Comparison of ENCODE assay signal across 1 cellular context in the genomic region with DNA sequence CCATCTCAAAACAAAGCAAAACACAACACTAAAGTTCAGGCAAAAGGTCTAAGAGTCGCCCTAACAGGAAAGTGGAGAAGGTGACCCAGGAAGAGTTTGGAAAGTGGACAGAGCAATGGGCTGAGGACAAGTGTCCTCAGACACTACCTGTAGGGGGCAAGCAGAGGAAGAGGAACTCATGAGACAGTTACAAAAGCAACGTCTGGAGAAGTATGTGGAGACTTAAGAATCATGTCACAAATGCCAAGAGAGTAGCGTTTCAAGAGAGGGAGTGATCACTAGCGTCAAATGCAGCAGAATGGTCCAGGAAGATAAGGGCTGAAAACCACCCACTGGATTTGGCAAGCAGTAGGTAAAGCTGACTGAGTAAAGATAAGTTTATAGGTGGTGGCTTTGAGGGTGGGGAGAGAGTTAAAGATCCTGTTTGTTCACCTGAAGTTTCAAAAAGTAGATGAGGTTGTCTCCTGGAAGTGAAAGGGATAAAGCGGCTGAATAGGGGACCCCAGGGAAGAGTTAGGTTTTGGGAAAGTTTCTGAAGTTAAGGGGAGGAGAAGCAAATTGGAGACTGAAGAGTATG.
TF ChIP-seq lines count a peak whose summit lies in the region.

No MANE protein-coding gene starts in this region.

TF ChIP-seq in K562, 482 proteins besides CTCF, POLR2A, EP300 and RAD21 (continued from another document and continues in another):
- TF ChIP-seq ZNF311 (CRISPR knock-in tag; IDR thresholded peaks at IDR 0.05) (no peak), CTBP1 (IDR thresholded peaks at IDR 0.05; ENCODE audit: borderline replicate concordance) (peak; percentile 98), EWSR1 (IDR thresholded peaks at IDR 0.05; ENCODE audit: borderline replicate concordance, low read depth, partially characterized antibody) (no peak), TAL1 (IDR thresholded peaks at IDR 0.05) (peak; percentile 98), BDP1 (IDR thresholded peaks at IDR 0.05; ENCODE audit: insufficient read depth, insufficient read length) (no peak), ZBTB34 (CRISPR knock-in tag; IDR thresholded peaks at IDR 0.05) (peak; percentile 91), KDM4B (IDR thresholded peaks at IDR 0.05; ENCODE audit: borderline replicate concordance in 2 of 2, low read depth in 1 of 2) (no peak), KLF13 (tag; IDR thresholded peaks at IDR 0.05; ENCODE audit: borderline replicate concordance, low read depth) (peak; percentile 58; the same call in 1 of the 2 replicates), RBM34 (IDR thresholded peaks at IDR 0.05; ENCODE audit: borderline replicate concordance, insufficient read depth, low read length) (no peak), TGIF2 (CRISPR knock-in tag; IDR thresholded peaks at IDR 0.05) (no peak), DACH1 (IDR thresholded peaks at IDR 0.05; ENCODE audit: partially characterized antibody) (no peak), EZH2 (IDR thresholded peaks at IDR 0.05; ENCODE audit: borderline replicate concordance, low read depth, low read length) (no peak), ZEB2 (IDR thresholded peaks at IDR 0.05) (peak; percentile 100), TCFL5 (CRISPR knock-in tag; conservative IDR thresholded peaks at IDR 0.05) (0 out of 2 replicates have a peak, but pooled peaks have one; percentile 37), PHB2 (IDR thresholded peaks at IDR 0.05; ENCODE audit: low read depth) (peak; percentile 96), ZNF431 (CRISPR knock-in tag; IDR thresholded peaks at IDR 0.05) (no peak; the same call in 1 of the 2 replicates), RFX7 (CRISPR knock-in tag; IDR thresholded peaks at IDR 0.05) (no peak), NCOA4 (IDR thresholded peaks at IDR 0.05; ENCODE audit: partially characterized antibody) (no peak), KAT2B (IDR thresholded peaks at IDR 0.05; ENCODE audit: low read depth, low read length) (no peak), ZNF764 (CRISPR knock-in tag; IDR thresholded peaks at IDR 0.05; ENCODE audit: low read depth) (no peak), KLF1 (tag; IDR thresholded peaks at IDR 0.05) (no peak), ASH1L (IDR thresholded peaks at IDR 0.05; ENCODE audit: borderline replicate concordance, low read depth, partially characterized antibody) (no peak), NR2C2 (CRISPR knock-in tag; IDR thresholded peaks at IDR 0.05) (peak; percentile 32; the same call in 1 of the 2 replicates), NR2C2 (tag; IDR thresholded peaks at IDR 0.05) (peak; percentile 76), OTX1 (CRISPR knock-in tag; IDR thresholded peaks at IDR 0.05) (peak; percentile 55; the same call in 1 of the 2 replicates), GATA2 (CRISPR knock-in tag; IDR thresholded peaks at IDR 0.05) (peak; percentile 95), NFYB (IDR thresholded peaks at IDR 0.05; ENCODE audit: extremely low read depth, insufficient read length) (no peak), DPF2 (IDR thresholded peaks at IDR 0.05) (peak; percentile 100), CBX3 (IDR thresholded peaks at IDR 0.05; ENCODE audit: borderline replicate concordance in 1 of 2, low read length in 2 of 2) (peak in 1 of 2 experiments; percentile 95; a peak in 2 of 3 replicates), ZNF79 (CRISPR knock-in tag; IDR thresholded peaks at IDR 0.05; ENCODE audit: low read depth) (no peak), ZBTB9 (CRISPR knock-in tag; IDR thresholded peaks at IDR 0.05) (peak; percentile 67; the same call in 1 of the 2 replicates), ETS1 (conservative IDR thresholded peaks at IDR 0.05; ENCODE audit: control insufficient read depth, low read depth, low read length) (peak; percentile 65; the same call in 1 of the 2 replicates), LCOR (CRISPR knock-in tag; IDR thresholded peaks at IDR 0.05) (peak; percentile 98), CEBPB (tag; IDR thresholded peaks at IDR 0.05) (peak; percentile 90), ELF1 (tag; IDR thresholded peaks at IDR 0.05) (peak; percentile 4; the same call in 1 of the 2 replicates), ZNF507 (tag; conservative IDR thresholded peaks at IDR 0.05) (no peak), ZNF780A (CRISPR knock-in tag; IDR thresholded peaks at IDR 0.05) (no peak), HMG20B (CRISPR knock-in tag; IDR thresholded peaks at IDR 0.05) (no peak), ESRRA (IDR thresholded peaks at IDR 0.05; ENCODE audit: borderline replicate concordance, low read depth) (peak; percentile 83; the same call in 1 of the 2 replicates), ZNF785 (CRISPR knock-in tag; IDR thresholded peaks at IDR 0.05) (no peak), RBM25 (IDR thresholded peaks at IDR 0.05; ENCODE audit: low read depth, low read length, severe bottlenecking) (no peak)
- TF ChIP-seq, protein P1, sequence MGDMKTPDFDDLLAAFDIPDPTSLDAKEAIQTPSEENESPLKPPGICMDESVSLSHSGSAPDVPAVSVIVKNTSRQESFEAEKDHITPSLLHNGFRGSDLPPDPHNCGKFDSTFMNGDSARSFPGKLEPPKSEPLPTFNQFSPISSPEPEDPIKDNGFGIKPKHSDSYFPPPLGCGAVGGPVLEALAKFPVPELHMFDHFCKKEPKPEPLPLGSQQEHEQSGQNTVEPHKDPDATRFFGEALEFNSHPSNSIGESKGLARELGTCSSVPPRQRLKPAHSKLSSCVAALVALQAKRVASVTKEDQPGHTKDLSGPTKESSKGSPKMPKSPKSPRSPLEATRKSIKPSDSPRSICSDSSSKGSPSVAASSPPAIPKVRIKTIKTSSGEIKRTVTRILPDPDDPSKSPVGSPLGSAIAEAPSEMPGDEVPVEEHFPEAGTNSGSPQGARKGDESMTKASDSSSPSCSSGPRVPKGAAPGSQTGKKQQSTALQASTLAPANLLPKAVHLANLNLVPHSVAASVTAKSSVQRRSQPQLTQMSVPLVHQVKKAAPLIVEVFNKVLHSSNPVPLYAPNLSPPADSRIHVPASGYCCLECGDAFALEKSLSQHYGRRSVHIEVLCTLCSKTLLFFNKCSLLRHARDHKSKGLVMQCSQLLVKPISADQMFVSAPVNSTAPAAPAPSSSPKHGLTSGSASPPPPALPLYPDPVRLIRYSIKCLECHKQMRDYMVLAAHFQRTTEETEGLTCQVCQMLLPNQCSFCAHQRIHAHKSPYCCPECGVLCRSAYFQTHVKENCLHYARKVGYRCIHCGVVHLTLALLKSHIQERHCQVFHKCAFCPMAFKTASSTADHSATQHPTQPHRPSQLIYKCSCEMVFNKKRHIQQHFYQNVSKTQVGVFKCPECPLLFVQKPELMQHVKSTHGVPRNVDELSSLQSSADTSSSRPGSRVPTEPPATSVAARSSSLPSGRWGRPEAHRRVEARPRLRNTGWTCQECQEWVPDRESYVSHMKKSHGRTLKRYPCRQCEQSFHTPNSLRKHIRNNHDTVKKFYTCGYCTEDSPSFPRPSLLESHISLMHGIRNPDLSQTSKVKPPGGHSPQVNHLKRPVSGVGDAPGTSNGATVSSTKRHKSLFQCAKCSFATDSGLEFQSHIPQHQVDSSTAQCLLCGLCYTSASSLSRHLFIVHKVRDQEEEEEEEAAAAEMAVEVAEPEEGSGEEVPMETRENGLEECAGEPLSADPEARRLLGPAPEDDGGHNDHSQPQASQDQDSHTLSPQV (IDR thresholded peaks at IDR 0.05) = peak; percentile 69
- TF ChIP-seq, protein P2, sequence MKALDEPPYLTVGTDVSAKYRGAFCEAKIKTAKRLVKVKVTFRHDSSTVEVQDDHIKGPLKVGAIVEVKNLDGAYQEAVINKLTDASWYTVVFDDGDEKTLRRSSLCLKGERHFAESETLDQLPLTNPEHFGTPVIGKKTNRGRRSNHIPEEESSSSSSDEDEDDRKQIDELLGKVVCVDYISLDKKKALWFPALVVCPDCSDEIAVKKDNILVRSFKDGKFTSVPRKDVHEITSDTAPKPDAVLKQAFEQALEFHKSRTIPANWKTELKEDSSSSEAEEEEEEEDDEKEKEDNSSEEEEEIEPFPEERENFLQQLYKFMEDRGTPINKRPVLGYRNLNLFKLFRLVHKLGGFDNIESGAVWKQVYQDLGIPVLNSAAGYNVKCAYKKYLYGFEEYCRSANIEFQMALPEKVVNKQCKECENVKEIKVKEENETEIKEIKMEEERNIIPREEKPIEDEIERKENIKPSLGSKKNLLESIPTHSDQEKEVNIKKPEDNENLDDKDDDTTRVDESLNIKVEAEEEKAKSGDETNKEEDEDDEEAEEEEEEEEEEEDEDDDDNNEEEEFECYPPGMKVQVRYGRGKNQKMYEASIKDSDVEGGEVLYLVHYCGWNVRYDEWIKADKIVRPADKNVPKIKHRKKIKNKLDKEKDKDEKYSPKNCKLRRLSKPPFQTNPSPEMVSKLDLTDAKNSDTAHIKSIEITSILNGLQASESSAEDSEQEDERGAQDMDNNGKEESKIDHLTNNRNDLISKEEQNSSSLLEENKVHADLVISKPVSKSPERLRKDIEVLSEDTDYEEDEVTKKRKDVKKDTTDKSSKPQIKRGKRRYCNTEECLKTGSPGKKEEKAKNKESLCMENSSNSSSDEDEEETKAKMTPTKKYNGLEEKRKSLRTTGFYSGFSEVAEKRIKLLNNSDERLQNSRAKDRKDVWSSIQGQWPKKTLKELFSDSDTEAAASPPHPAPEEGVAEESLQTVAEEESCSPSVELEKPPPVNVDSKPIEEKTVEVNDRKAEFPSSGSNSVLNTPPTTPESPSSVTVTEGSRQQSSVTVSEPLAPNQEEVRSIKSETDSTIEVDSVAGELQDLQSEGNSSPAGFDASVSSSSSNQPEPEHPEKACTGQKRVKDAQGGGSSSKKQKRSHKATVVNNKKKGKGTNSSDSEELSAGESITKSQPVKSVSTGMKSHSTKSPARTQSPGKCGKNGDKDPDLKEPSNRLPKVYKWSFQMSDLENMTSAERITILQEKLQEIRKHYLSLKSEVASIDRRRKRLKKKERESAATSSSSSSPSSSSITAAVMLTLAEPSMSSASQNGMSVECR (CRISPR knock-in tag; IDR thresholded peaks at IDR 0.05) = 0 out of 2 replicates have a peak, but pooled peaks have one; percentile 24
- TF ChIP-seq, protein P3, sequence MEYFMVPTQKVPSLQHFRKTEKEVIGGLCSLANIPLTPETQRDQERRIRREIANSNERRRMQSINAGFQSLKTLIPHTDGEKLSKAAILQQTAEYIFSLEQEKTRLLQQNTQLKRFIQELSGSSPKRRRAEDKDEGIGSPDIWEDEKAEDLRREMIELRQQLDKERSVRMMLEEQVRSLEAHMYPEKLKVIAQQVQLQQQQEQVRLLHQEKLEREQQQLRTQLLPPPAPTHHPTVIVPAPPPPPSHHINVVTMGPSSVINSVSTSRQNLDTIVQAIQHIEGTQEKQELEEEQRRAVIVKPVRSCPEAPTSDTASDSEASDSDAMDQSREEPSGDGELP (CRISPR knock-in tag; IDR thresholded peaks at IDR 0.05; ENCODE audit: borderline replicate concordance) = peak; percentile 42; the same call in 1 of the 2 replicates
- TF ChIP-seq, protein P4, sequence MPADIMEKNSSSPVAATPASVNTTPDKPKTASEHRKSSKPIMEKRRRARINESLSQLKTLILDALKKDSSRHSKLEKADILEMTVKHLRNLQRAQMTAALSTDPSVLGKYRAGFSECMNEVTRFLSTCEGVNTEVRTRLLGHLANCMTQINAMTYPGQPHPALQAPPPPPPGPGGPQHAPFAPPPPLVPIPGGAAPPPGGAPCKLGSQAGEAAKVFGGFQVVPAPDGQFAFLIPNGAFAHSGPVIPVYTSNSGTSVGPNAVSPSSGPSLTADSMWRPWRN (IDR thresholded peaks at IDR 0.05; ENCODE audit: low read depth) = peak; percentile 68; the same call in 1 of the 2 replicates
- TF ChIP-seq, protein P5, sequence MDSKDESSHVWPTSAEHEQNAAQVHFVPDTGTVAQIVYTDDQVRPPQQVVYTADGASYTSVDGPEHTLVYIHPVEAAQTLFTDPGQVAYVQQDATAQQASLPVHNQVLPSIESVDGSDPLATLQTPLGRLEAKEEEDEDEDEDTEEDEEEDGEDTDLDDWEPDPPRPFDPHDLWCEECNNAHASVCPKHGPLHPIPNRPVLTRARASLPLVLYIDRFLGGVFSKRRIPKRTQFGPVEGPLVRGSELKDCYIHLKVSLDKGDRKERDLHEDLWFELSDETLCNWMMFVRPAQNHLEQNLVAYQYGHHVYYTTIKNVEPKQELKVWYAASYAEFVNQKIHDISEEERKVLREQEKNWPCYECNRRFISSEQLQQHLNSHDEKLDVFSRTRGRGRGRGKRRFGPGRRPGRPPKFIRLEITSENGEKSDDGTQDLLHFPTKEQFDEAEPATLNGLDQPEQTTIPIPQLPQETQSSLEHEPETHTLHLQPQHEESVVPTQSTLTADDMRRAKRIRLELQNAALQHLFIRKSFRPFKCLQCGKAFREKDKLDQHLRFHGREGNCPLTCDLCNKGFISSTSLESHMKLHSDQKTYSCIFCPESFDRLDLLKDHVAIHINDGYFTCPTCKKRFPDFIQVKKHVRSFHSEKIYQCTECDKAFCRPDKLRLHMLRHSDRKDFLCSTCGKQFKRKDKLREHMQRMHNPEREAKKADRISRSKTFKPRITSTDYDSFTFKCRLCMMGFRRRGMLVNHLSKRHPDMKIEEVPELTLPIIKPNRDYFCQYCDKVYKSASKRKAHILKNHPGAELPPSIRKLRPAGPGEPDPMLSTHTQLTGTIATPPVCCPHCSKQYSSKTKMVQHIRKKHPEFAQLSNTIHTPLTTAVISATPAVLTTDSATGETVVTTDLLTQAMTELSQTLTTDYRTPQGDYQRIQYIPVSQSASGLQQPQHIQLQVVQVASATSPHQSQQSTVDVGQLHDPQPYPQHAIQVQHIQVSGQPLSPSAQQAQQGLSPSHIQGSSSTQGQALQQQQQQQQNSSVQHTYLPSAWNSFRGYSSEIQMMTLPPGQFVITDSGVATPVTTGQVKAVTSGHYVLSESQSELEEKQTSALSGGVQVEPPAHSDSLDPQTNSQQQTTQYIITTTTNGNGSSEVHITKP (IDR thresholded peaks at IDR 0.05; ENCODE audit: partially characterized antibody) = peak; percentile 48
